8 cellular contexts compared by ENCODE assay signal in the genomic region with DNA sequence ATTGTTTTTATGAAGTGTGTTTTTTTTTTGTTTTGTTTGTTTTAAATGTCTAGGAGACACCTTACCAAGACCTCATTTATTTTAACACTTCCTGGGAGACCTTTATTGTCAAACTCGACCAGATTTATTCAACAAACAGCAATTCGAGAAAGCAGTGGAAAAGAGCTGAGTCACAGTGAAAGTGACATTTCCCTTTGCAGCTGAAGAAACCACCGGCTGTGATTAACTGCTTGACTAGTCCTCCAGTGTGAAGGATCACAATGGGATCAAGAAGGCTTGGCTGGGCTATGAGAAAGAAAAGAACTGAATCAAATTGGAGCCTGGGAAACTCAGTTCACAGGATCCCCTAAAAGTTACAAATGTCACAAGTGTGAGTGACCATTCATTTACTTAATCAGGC. TPM values are rescaled to one million over a fixed set of nuclear protein-coding genes. Genes with fewer than 3 reads are reported as not detected.
DNase-seq lines count a peak whose midpoint lies in the region; ATAC-seq and TF ChIP-seq lines count a peak whose summit lies in the region.

No MANE protein-coding gene starts in this region.

- peak; percentile 93 for ATAC-seq in GM21515 (IDR thresholded peaks at IDR 0.05; ENCODE audit: unreplicated experiment)
- ATAC-seq in HG03571 (IDR thresholded peaks at IDR 0.05; ENCODE audit: unreplicated experiment) = peak; percentile 93
- ATAC-seq in stimulated activated effector memory CD8-positive, alpha-beta T cell treated with anti-CD3 and anti-CD28 coated beads, Interleukin-12 subunit alpha, Interleukin-12 subunit beta, amount 100 ng/mL, for 72 hours = peak; percentile 61

- H3K4me3 Mint-ChIP-seq in chondrocyte (ENCODE audit: unreplicated experiment) = no peak overlapping the region
- no peak overlapping the region for H3K4me3 Mint-ChIP-seq in stimulated activated effector memory CD8-positive, alpha-beta T cell treated with anti-CD3 and anti-CD28 coated beads, Interleukin-12 subunit alpha, Interleukin-12 subunit beta, amount 100 ng/mL, for 72 hours

- H3K27ac Mint-ChIP-seq in chondrocyte (ENCODE audit: unreplicated experiment) = peak overlapping the region; percentile 81
- no peak overlapping the region for H3K27ac Mint-ChIP-seq in stimulated activated effector memory CD8-positive, alpha-beta T cell treated with anti-CD3 and anti-CD28 coated beads, Interleukin-12 subunit alpha, Interleukin-12 subunit beta, amount 100 ng/mL, for 72 hours

- H3K36me3 ChIP-seq in colonic mucosa = no peaks in the 10 kb centered on the region

- no peaks in the 10 kb centered on the region for H3K9me3 ChIP-seq in colonic mucosa

- no peak overlapping the region for H3K4me3 ChIP-seq in colonic mucosa

- intact Hi-C loops in colonic mucosa (cut with DNase I) = no loop called here

- H3K4me1 Mint-ChIP-seq in chondrocyte (ENCODE audit: low read depth) = peaks cover 16% of the 10 kb centered on the region
- H3K4me1 Mint-ChIP-seq in stimulated activated effector memory CD8-positive, alpha-beta T cell treated with anti-CD3 and anti-CD28 coated beads, Interleukin-12 subunit alpha, Interleukin-12 subunit beta, amount 100 ng/mL, for 72 hours = peaks cover 8% of the 10 kb centered on the region

- H3K27ac ChIP-seq in colonic mucosa = no peak overlapping the region

- no peaks in the 10 kb centered on the region for H3K4me1 ChIP-seq in colonic mucosa

- H3K27me3 Mint-ChIP-seq in chondrocyte (ENCODE audit: low read depth) = no peaks in the 10 kb centered on the region

- peak; percentile 37 for DNase-seq in ELF-1 (ENCODE audit: low read depth, low spot score)
- no peak for DNase-seq in chondrocyte (ENCODE audit: low spot score)
- DNase-seq in stimulated activated effector memory CD8-positive, alpha-beta T cell treated with anti-CD3 and anti-CD28 coated beads, Interleukin-12 subunit alpha, Interleukin-12 subunit beta, amount 100 ng/mL, for 72 hours (ENCODE audit: low spot score in 2 of 2) = no peak
- no peak for DNase-seq in putamen (ENCODE audit: low spot score)
- DNase-seq in NCI-H1105 (lab: John Stamatoyannopoulos, UW) = no peak
- DNase-seq in colonic mucosa = no peak

- TF ChIP-seq CTCF in chondrocyte (IDR thresholded peaks at IDR 0.05) (no peak), colonic mucosa (IDR thresholded peaks at IDR 0.05) (no peak)

- no peak overlapping the region for H3K9ac ChIP-seq in colonic mucosa (ENCODE audit: low read depth in 2 of 2, low read length in 2 of 2)

- no peaks in the 10 kb centered on the region for H3K27me3 ChIP-seq in colonic mucosa

- H3K9me3 Mint-ChIP-seq in chondrocyte (ENCODE audit: low read depth) = peaks cover 32% of the 10 kb centered on the region
- H3K9me3 Mint-ChIP-seq in stimulated activated effector memory CD8-positive, alpha-beta T cell treated with anti-CD3 and anti-CD28 coated beads, Interleukin-12 subunit alpha, Interleukin-12 subunit beta, amount 100 ng/mL, for 72 hours = no peaks in the 10 kb centered on the region

- peaks cover 15% of the 10 kb centered on the region for H3K36me3 Mint-ChIP-seq in chondrocyte (ENCODE audit: low read depth)
- H3K36me3 Mint-ChIP-seq in stimulated activated effector memory CD8-positive, alpha-beta T cell treated with anti-CD3 and anti-CD28 coated beads, Interleukin-12 subunit alpha, Interleukin-12 subunit beta, amount 100 ng/mL, for 72 hours = no peaks in the 10 kb centered on the region

RNA-seq across cellular contexts. Expression of a gene that starts 11.9 kb away (rescaled TPM):
- total RNA-seq in chondrocyte (not detected in 3 replicates), colonic mucosa (not detected)
